ENCODE assay signal across 11 cellular contexts in genomic region chr12:6362383-6362782, GRCh38. TPM values are rescaled to one million over a fixed set of nuclear protein-coding genes. Genes with fewer than 3 reads are reported as not detected.
DNase-seq lines count a peak whose midpoint lies in the region; ATAC-seq, FAIRE-seq and TF ChIP-seq lines count a peak whose summit lies in the region.
"Had no signal": no experiment of that assay in that cellular context is flagged by ENCODE, and none has a peak within 500 bp of the region (broad histone marks: within the 10 kb centered on the region; RNA-seq: fewer than 3 reads in every experiment).

No MANE protein-coding gene starts in this region.

- H3K9me1 ChIP-seq in K562 (ENCODE audit: control insufficient read depth, insufficient read depth, low read length), result no peaks in the 10 kb centered on the region

- no TSS peak for BruUV-seq in K562 (replicated peaks; lab: Mats Ljungman, UMichigan)

- H3K36me3 ChIP-seq in K562 (ENCODE audit: control insufficient read depth, insufficient read depth, low read length) (no peaks in the 10 kb centered on the region), mucosa of stomach (ENCODE audit: control insufficient read depth, insufficient read depth, low read length) (peaks cover 8% of the 10 kb centered on the region)

- no peak overlapping the region for H3K4me2 ChIP-seq in K562 (ENCODE audit: insufficient read depth, low read length)

- H3K4me1 Mint-ChIP-seq in natural killer cell treated with Interleukin-12 subunit alpha and Interleukin-12 subunit beta and Interleukin-15 and Interleukin-18, amount 100 ng/mL, for 72 hours (ENCODE audit: low read depth in 2 of 2), result peaks cover 8 to 14% of the 10 kb centered on the region in 2 donors
- H3K4me1 Mint-ChIP-seq in natural killer cell, result peaks cover 11 to 23% of the 10 kb centered on the region in 2 donors

- no peaks in the 10 kb centered on the region for H4K20me1 ChIP-seq in K562 (replicated peaks; ENCODE audit: control insufficient read depth, insufficient read depth, low read length)

- CTCF ChIA-PET in K562 (lab: Yijun Ruan, JAX; ENCODE audit: low intra/inter-chr PET ratio), result no interaction called here

- H3K4me3 Mint-ChIP-seq in natural killer cell treated with Interleukin-12 subunit alpha and Interleukin-12 subunit beta and Interleukin-15 and Interleukin-18, amount 100 ng/mL, for 72 hours, result peak overlapping the region; percentile 42
- no peak overlapping the region for H3K4me3 Mint-ChIP-seq in natural killer cell
- H3K4me3 Mint-ChIP-seq: GM23338 had no signal

- H3K36me3 Mint-ChIP-seq in natural killer cell treated with Interleukin-12 subunit alpha and Interleukin-12 subunit beta and Interleukin-15 and Interleukin-18, amount 100 ng/mL, for 72 hours, result no peaks in the 10 kb centered on the region
- no peaks in the 10 kb centered on the region for H3K36me3 Mint-ChIP-seq in natural killer cell

- no peak overlapping the region; a peak in 1 of 4 replicates for H3K9ac ChIP-seq in K562 (ENCODE audit: insufficient read depth in 1 of 2, low read depth in 2 of 2, low read length in 2 of 2)
- H3K9ac ChIP-seq in mucosa of stomach (ENCODE audit: low read length), result peak overlapping the region; percentile 7

- TF ChIP-seq CTCF in natural killer cell (IDR thresholded peaks at IDR 0.05) (no peak), K562 (IDR thresholded peaks at IDR 0.05 in 2 of 3, conservative IDR thresholded peaks at IDR 0.05 in 1 of 3; ENCODE audit: insufficient read depth in 2 of 3, low read depth in 1 of 3, low read length in 3 of 3) (no peak)

- 38% methylated on average over 3 of the region's 3 CpGs for WGBS in K562 (ENCODE audit: insufficient coverage, low coverage, missing lambda C conversion rate)

- no peak for TF ChIP-seq RAD21 in K562 (CRISPR knock-in tag; conservative IDR thresholded peaks at IDR 0.05 in 1 of 2, IDR thresholded peaks at IDR 0.05 in 1 of 2)

- peaks cover 0 to 3% of the 10 kb centered on the region in 2 donors for H3K27me3 Mint-ChIP-seq in natural killer cell treated with Interleukin-12 subunit alpha and Interleukin-12 subunit beta and Interleukin-15 and Interleukin-18, amount 100 ng/mL, for 72 hours
- no peaks in the 10 kb centered on the region for H3K27me3 Mint-ChIP-seq in natural killer cell (ENCODE audit: low read depth in 2 of 2)

- POLR2A ChIA-PET in K562 (lab: Yijun Ruan, JAX), result interaction anchor here (0.6 to 1.1 kb wide), 5 partner anchors 10 to 470 kb away, joined by 3 to 6 read pairs (median 3); partner anchors contain the start of gene LTBR

- H3K4me3 ChIP-seq in K562, result no peak overlapping the region
- H3K4me3 ChIP-seq in mucosa of stomach (ENCODE audit: low read length), result no peak overlapping the region

- H3K27ac Mint-ChIP-seq in natural killer cell treated with Interleukin-12 subunit alpha and Interleukin-12 subunit beta and Interleukin-15 and Interleukin-18, amount 100 ng/mL, for 72 hours, result peak overlapping the region in 1 of 2 donors; percentile 33
- H3K27ac Mint-ChIP-seq in natural killer cell, result peak overlapping the region in 1 of 2 donors; percentile 66

- no peak for TF ChIP-seq EP300 in K562 (IDR thresholded peaks at IDR 0.05; ENCODE audit: low read length)

- no peaks in the 10 kb centered on the region for H3K79me2 ChIP-seq in K562 (ENCODE audit: control insufficient read depth, insufficient read depth, low read length)

- 0 out of 2 replicates have a peak overlapping the region, but pooled peaks have one; percentile 40 for H2AFZ ChIP-seq in K562 (ENCODE audit: low read depth, low read length)
- H2AFZ ChIP-seq: GM23338 had no signal

- H3K9me3 ChIP-seq in K562 (replicated peaks; ENCODE audit: control insufficient read depth, insufficient read depth, low read depth, low read length) (no peaks in the 10 kb centered on the region), mucosa of stomach (ENCODE audit: control insufficient read depth, low read length) (no peaks in the 10 kb centered on the region)

- H3K9me3 Mint-ChIP-seq in natural killer cell treated with Interleukin-12 subunit alpha and Interleukin-12 subunit beta and Interleukin-15 and Interleukin-18, amount 100 ng/mL, for 72 hours, result no peaks in the 10 kb centered on the region
- H3K9me3 Mint-ChIP-seq in natural killer cell, result no peaks in the 10 kb centered on the region
- H3K9me3 Mint-ChIP-seq: GM23338 had no signal

- no peak for FAIRE-seq in K562 (lab: Jason Lieb, UNC)

- in situ Hi-C loops in K562 (cut with MboI), result no loop called here

- TF ChIP-seq POLR2A in K562 (conservative IDR thresholded peaks at IDR 0.05), result no peak

- DNase-seq in natural killer cell treated with Interleukin-12 subunit alpha and Interleukin-12 subunit beta and Interleukin-15 and Interleukin-18, amount 100 ng/mL, for 72 hours (ENCODE audit: low spot score), result no peak
- DNase-seq in natural killer cell, result no peak
- DNase-seq in K562 (ENCODE audit: extremely low read depth in 1 of 4, low spot score in 3 of 4), result no peak
- DNase-seq in NCI-H1436 treated with DMSO at 0.1 percent for 48 hours (lab: John Stamatoyannopoulos, UW), result no peak
- no peak for DNase-seq in central memory CD4-positive, alpha-beta T cell
- DNase-seq: foreskin melanocyte had no signal

- intact Hi-C loops in natural killer cell (cut with micrococcal nuclease), result no loop called here
- intact Hi-C loops in K562 (cut with micrococcal nuclease), result no loop called here

- ATAC-seq in natural killer cell treated with Interleukin-12 subunit alpha and Interleukin-12 subunit beta and Interleukin-15 and Interleukin-18, amount 100 ng/mL, for 72 hours, result no peak
- ATAC-seq in natural killer cell (no peak), K562 (no peak), GM18502 (IDR thresholded peaks at IDR 0.05; ENCODE audit: poor library complexity, unreplicated experiment) (no peak), HG02798 (IDR thresholded peaks at IDR 0.05; ENCODE audit: poor library complexity, unreplicated experiment) (no peak)

- H3K4me1 ChIP-seq in K562 (replicated peaks in 1 of 2; ENCODE audit: control insufficient read depth in 2 of 2, insufficient read depth in 2 of 2, low read length in 2 of 2), result peaks cover 0 to 14% of the 10 kb centered on the region in 2 experiments; a peak in 3 of 5 replicates
- H3K4me1 ChIP-seq in mucosa of stomach (ENCODE audit: control insufficient read depth, insufficient read depth, low read length), result peaks cover 31% of the 10 kb centered on the region

- no peak overlapping the region for H3K27ac ChIP-seq in K562 (ENCODE audit: extremely low read depth, low read depth, low read length)

- H3K27me3 ChIP-seq in K562 (ENCODE audit: control insufficient read depth in 2 of 2, insufficient read depth in 2 of 2, low read length in 2 of 2) (no peaks in the 10 kb centered on the region), mucosa of stomach (ENCODE audit: control insufficient read depth, insufficient read depth, low read length) (no peaks in the 10 kb centered on the region)

RNA-seq across cellular contexts. Expression of gene SCNN1A, which starts 13.0 kb away (rescaled TPM):
- not detected for total RNA-seq in natural killer cell treated with Interleukin-12 subunit alpha and Interleukin-12 subunit beta and Interleukin-15 and Interleukin-18, amount 100 ng/mL, for 72 hours
- total RNA-seq in natural killer cell, result 1 to 10 TPM; 1.5 to 3.0 (median 1.5) TPM
- 0.23 and 0.32 TPM in 2 replicates for total RNA-seq in K562 (2011; cell fraction: chromatin; rRNA removed; ENCODE audit: low replicate concordance)
- total RNA-seq in K562 (2011; cell fraction: nucleolus; rRNA removed), result not detected in 2 replicates
- total RNA-seq in K562 (2011; cell fraction: nucleoplasm; rRNA removed), result not detected in 2 replicates
- total RNA-seq in K562 (2014; rRNA removed), result not detected in 2 replicates
- not detected in 2 replicates for total RNA-seq in K562 (2014; rRNA removed; fragmentation: Illumina TruSeq; extraction: Trizol)
- not detected in 2 replicates for total RNA-seq in K562 (2015; rRNA removed; fragmentation: Illumina TruSeq; extraction: Trizol)
- total RNA-seq in K562 (2021), result 0.34 and 0.49 TPM in 2 replicates
- polyA plus RNA-seq in K562 (2011; rRNA removed), result 0.12 and 0.31 TPM in 2 replicates
- polyA plus RNA-seq in K562 (2011; cell fraction: cytosol; rRNA removed), result 0.06 and 0.16 TPM in 2 replicates
- 0.18 and 0.58 TPM in 2 replicates for polyA plus RNA-seq in K562 (2011; cell fraction: nucleus; rRNA removed)
- 0.14 TPM in 1 of 2 replicates, not detected in the other for polyA plus RNA-seq in K562 (2012)
- 0.33 TPM in 1 of 2 replicates, not detected in the other for polyA plus RNA-seq in K562 (2014; fragmentation: Illumina TruSeq; extraction: Trizol)
- under 1 TPM in 1 of 2 experiments, not detected in 1; 0.15 TPM for polyA plus RNA-seq in K562 (2014; fragmentation: Nextera tagmentation; extraction: Ambion mirVana)
- polyA plus RNA-seq in K562 (2014; rRNA removed), result not detected in 2 replicates
- 0.60 TPM in 1 of 2 replicates, not detected in the other for polyA minus RNA-seq in K562 (2011; rRNA and poly(A)+ RNA removed)
- polyA minus RNA-seq in K562 (2011; cell fraction: cytosol; rRNA and poly(A)+ RNA removed), result not detected in 2 replicates
- polyA minus RNA-seq in K562 (2011; cell fraction: nucleus; rRNA and poly(A)+ RNA removed), result not detected in 2 replicates
- total RNA-seq: temporal lobe had no signal

RNA-seq across cellular contexts. Expression of gene TNFRSF1A, which starts 20.5 kb away (rescaled TPM):
- 100 to 1,000 TPM in 1 of 2 donors, 10 to 100 TPM in 1; 83.2 to 102 TPM for total RNA-seq in natural killer cell treated with Interleukin-12 subunit alpha and Interleukin-12 subunit beta and Interleukin-15 and Interleukin-18, amount 100 ng/mL, for 72 hours
- total RNA-seq in natural killer cell (100 to 1,000 TPM in 1 of 3 donors, 10 to 100 TPM in 2; 75.7 to 116 (median 87.3) TPM), K562 (2014; rRNA removed) (34.6 and 43.5 TPM in 2 replicates), K562 (2014; rRNA removed; fragmentation: Illumina TruSeq; extraction: Trizol) (18.3 and 22.0 TPM in 2 replicates), K562 (2015; rRNA removed; fragmentation: Illumina TruSeq; extraction: Trizol) (31.1 and 33.0 TPM in 2 replicates), K562 (2021) (29.8 and 37.7 TPM in 2 replicates)
- total RNA-seq in K562 (2011; cell fraction: chromatin; rRNA removed; ENCODE audit: low replicate concordance), result 73.3 and 150 TPM in 2 replicates
- total RNA-seq in K562 (2011; cell fraction: nucleolus; rRNA removed), result 101 and 137 TPM in 2 replicates
- 118 and 145 TPM in 2 replicates for total RNA-seq in K562 (2011; cell fraction: nucleoplasm; rRNA removed)
- polyA plus RNA-seq in K562 (2011; rRNA removed) (27.2 and 30.0 TPM in 2 replicates), K562 (2014; fragmentation: Illumina TruSeq; extraction: Trizol) (38.2 and 57.7 TPM in 2 replicates), K562 (2014; fragmentation: Nextera tagmentation; extraction: Ambion mirVana) (under 1 TPM; 0.76 to 0.89 TPM), K562 (2014; rRNA removed) (22.0 and 22.5 TPM in 2 replicates)
- polyA plus RNA-seq in K562 (2011; cell fraction: cytosol; rRNA removed), result 26.1 and 32.9 TPM in 2 replicates
- polyA plus RNA-seq in K562 (2011; cell fraction: nucleus; rRNA removed), result 38.9 and 53.1 TPM in 2 replicates
- polyA plus RNA-seq in K562 (2012), result 28.5 and 42.0 TPM in 2 replicates
- polyA minus RNA-seq in K562 (2011; rRNA and poly(A)+ RNA removed), result 31.2 and 34.3 TPM in 2 replicates
- 42.9 and 43.0 TPM in 2 replicates for polyA minus RNA-seq in K562 (2011; cell fraction: cytosol; rRNA and poly(A)+ RNA removed)
- polyA minus RNA-seq in K562 (2011; cell fraction: nucleus; rRNA and poly(A)+ RNA removed), result 33.1 and 33.2 TPM in 2 replicates

RNA-seq across cellular contexts. Expression of gene LTBR, which starts 21.6 kb away (rescaled TPM):
- 1 to 10 TPM; 2.3 to 3.9 TPM for total RNA-seq in natural killer cell treated with Interleukin-12 subunit alpha and Interleukin-12 subunit beta and Interleukin-15 and Interleukin-18, amount 100 ng/mL, for 72 hours
- total RNA-seq in natural killer cell (1 to 10 TPM; 3.7 to 5.8 (median 4.4) TPM), K562 (2014; rRNA removed) (43.2 and 68.2 TPM in 2 replicates), K562 (2014; rRNA removed; fragmentation: Illumina TruSeq; extraction: Trizol) (16.5 and 20.4 TPM in 2 replicates), K562 (2015; rRNA removed; fragmentation: Illumina TruSeq; extraction: Trizol) (31.9 and 35.3 TPM in 2 replicates), K562 (2021) (65.0 and 67.2 TPM in 2 replicates)
- total RNA-seq in K562 (2011; cell fraction: chromatin; rRNA removed; ENCODE audit: low replicate concordance), result 66.4 and 105 TPM in 2 replicates
- total RNA-seq in K562 (2011; cell fraction: nucleolus; rRNA removed), result 71.7 and 95.4 TPM in 2 replicates
- total RNA-seq in K562 (2011; cell fraction: nucleoplasm; rRNA removed), result 76.0 and 142 TPM in 2 replicates
- polyA plus RNA-seq in K562 (2011; rRNA removed) (15.4 and 28.2 TPM in 2 replicates), K562 (2014; fragmentation: Illumina TruSeq; extraction: Trizol) (61.8 and 69.0 TPM in 2 replicates), K562 (2014; fragmentation: Nextera tagmentation; extraction: Ambion mirVana) (1 to 10 TPM in 1 of 2 experiments, under 1 TPM in 1; 0.96 to 1.7 TPM), K562 (2014; rRNA removed) (46.6 and 54.1 TPM in 2 replicates)
- 23.6 and 45.6 TPM in 2 replicates for polyA plus RNA-seq in K562 (2011; cell fraction: cytosol; rRNA removed)
- polyA plus RNA-seq in K562 (2011; cell fraction: nucleus; rRNA removed), result 43.1 and 75.7 TPM in 2 replicates
- 42.3 and 70.3 TPM in 2 replicates for polyA plus RNA-seq in K562 (2012)
- polyA minus RNA-seq in K562 (2011; rRNA and poly(A)+ RNA removed), result 9.9 and 11.4 TPM in 2 replicates
- 17.1 and 33.1 TPM in 2 replicates for polyA minus RNA-seq in K562 (2011; cell fraction: cytosol; rRNA and poly(A)+ RNA removed)
- 18.0 and 21.8 TPM in 2 replicates for polyA minus RNA-seq in K562 (2011; cell fraction: nucleus; rRNA and poly(A)+ RNA removed)

RNA-seq across cellular contexts. Expression of gene PLEKHG6, which starts 51.9 kb away (rescaled TPM):
- total RNA-seq in natural killer cell treated with Interleukin-12 subunit alpha and Interleukin-12 subunit beta and Interleukin-15 and Interleukin-18, amount 100 ng/mL, for 72 hours, result not detected
- total RNA-seq in natural killer cell (not detected), K562 (2014; rRNA removed) (0.33 and 0.41 TPM in 2 replicates), K562 (2014; rRNA removed; fragmentation: Illumina TruSeq; extraction: Trizol) (0.19 and 0.29 TPM in 2 replicates), K562 (2015; rRNA removed; fragmentation: Illumina TruSeq; extraction: Trizol) (not detected in 2 replicates), K562 (2021) (0.86 and 1.2 TPM in 2 replicates)
- total RNA-seq in K562 (2011; cell fraction: chromatin; rRNA removed; ENCODE audit: low replicate concordance), result 1.9 TPM in 1 of 2 replicates, not detected in the other
- 0.50 and 0.92 TPM in 2 replicates for total RNA-seq in K562 (2011; cell fraction: nucleolus; rRNA removed)
- 0.15 and 0.29 TPM in 2 replicates for total RNA-seq in K562 (2011; cell fraction: nucleoplasm; rRNA removed)
- polyA plus RNA-seq in K562 (2011; rRNA removed) (0.28 and 0.38 TPM in 2 replicates), K562 (2014; fragmentation: Illumina TruSeq; extraction: Trizol) (0.18 and 0.42 TPM in 2 replicates), K562 (2014; fragmentation: Nextera tagmentation; extraction: Ambion mirVana) (not detected), K562 (2014; rRNA removed) (0.22 and 0.54 TPM in 2 replicates)
- polyA plus RNA-seq in K562 (2011; cell fraction: cytosol; rRNA removed), result 1.0 and 5.3 TPM in 2 replicates
- polyA plus RNA-seq in K562 (2011; cell fraction: nucleus; rRNA removed), result 0.24 and 0.26 TPM in 2 replicates
- 0.35 and 0.84 TPM in 2 replicates for polyA plus RNA-seq in K562 (2012)
- polyA minus RNA-seq in K562 (2011; rRNA and poly(A)+ RNA removed), result 0.09 and 0.18 TPM in 2 replicates
- polyA minus RNA-seq in K562 (2011; cell fraction: cytosol; rRNA and poly(A)+ RNA removed), result not detected in 2 replicates
- 0.33 and 0.81 TPM in 2 replicates for polyA minus RNA-seq in K562 (2011; cell fraction: nucleus; rRNA and poly(A)+ RNA removed)
- total RNA-seq: temporal lobe had no signal
